In genomic region chr22:46056169-46057041, GRCh38 we compare ENCODE assay signal across 10 cellular contexts.
DNase-seq lines count a peak whose midpoint lies in the region; ATAC-seq and TF ChIP-seq lines count a peak whose summit lies in the region.
"Had no signal": no experiment of that assay in that cellular context is flagged by ENCODE, and none has a peak within 500 bp of the region (broad histone marks: within the 10 kb centered on the region; RNA-seq: fewer than 3 reads in every experiment).

No MANE protein-coding gene starts in this region.

- 32 to 44% (median 38%) methylated on average over 15 to 22 of the region's 22 CpGs for WGBS in adrenal gland, 4 donors
- 34 to 54% methylated on average over 20 to 22 of the region's 22 CpGs for WGBS in testis, 2 donors

- peak overlapping the region in 1 of 4 donors; percentile 40 for H3K4me3 ChIP-seq in adrenal gland
- H3K4me3 ChIP-seq in kidney epithelial cell (ENCODE audit: low read depth, low read length) = peak overlapping the region; percentile 23
- H3K4me3 ChIP-seq in testis = no peak overlapping the region

- peak overlapping the region; percentile 76 to 99 (median 98) for H3K27ac ChIP-seq in adrenal gland
- H3K27ac ChIP-seq in testis = peak overlapping the region; percentile 94 to 99

- H3K36me3 ChIP-seq in adrenal gland (replicated peaks in 1 of 2) (no peaks in the 10 kb centered on the region), kidney epithelial cell (ENCODE audit: control insufficient read depth, insufficient read depth, low read length) (no peaks in the 10 kb centered on the region), testis (ENCODE audit: low read depth, missing control alignments) (no peaks in the 10 kb centered on the region)

- TF ChIP-seq POLR2A in adrenal gland (IDR thresholded peaks at IDR 0.05) = peak in 1 of 2 donors; percentile 42
- no peak for TF ChIP-seq POLR2A in testis (IDR thresholded peaks at IDR 0.05)

- intact Hi-C loops in adrenal gland (cut with DNase I) (no loop called here), testis (cut with DNase I; ENCODE audit: low total_unique reads) (no loop called here)

- DNase-seq in activated CD4-positive, CD25-positive, alpha-beta regulatory T cell treated with anti-CD3 and anti-CD28 coated beads, Interleukin-2, amount 50 U/mL, for 72 hours = peak; percentile 28
- no peak for DNase-seq in activated CD4-positive, CD25-positive, alpha-beta regulatory T cell (lab: John Stamatoyannopoulos, UW)
- DNase-seq in adrenal gland (peak in 4 of 7 donors; percentile 58 to 74 (median 67)), kidney epithelial cell (ENCODE audit: low read depth) (no peak), testis (peak; percentile 38), SW 1271 (lab: John Stamatoyannopoulos, UW) (no peak), GM10266 (ENCODE audit: extremely low spot score) (no peak)
- DNase-seq: stimulated activated naive CD8-positive, alpha-beta T cell treated with anti-CD3 and anti-CD28 coated beads, Interleukin-15, Interleukin-2, amounts not matched to agents 100 U/mL and 50 U/mL, for 24 hours had no signal

- ATAC-seq in GM18498 (IDR thresholded peaks at IDR 0.05; ENCODE audit: unreplicated experiment) = no peak
- ATAC-seq: stimulated activated naive CD8-positive, alpha-beta T cell treated with anti-CD3 and anti-CD28 coated beads, Interleukin-15, Interleukin-2, amounts not matched to agents 100 U/mL and 50 U/mL, for 24 hours had no signal

- peaks cover 51 to 70% of the 10 kb centered on the region in 2 donors for H3K4me1 ChIP-seq in adrenal gland (replicated peaks in 1 of 2)
- peaks cover 62% of the 10 kb centered on the region for H3K4me1 ChIP-seq in testis
- H3K4me1 ChIP-seq: Caco-2 had no signal

- no peaks in the 10 kb centered on the region for H3K9me3 ChIP-seq in adrenal gland (replicated peaks in 1 of 3)
- H3K9me3 ChIP-seq in testis = no peaks in the 10 kb centered on the region
- H3K9me3 ChIP-seq: Caco-2 had no signal

- H3K27me3 ChIP-seq in adrenal gland (no peaks in the 10 kb centered on the region), kidney epithelial cell (ENCODE audit: control insufficient read depth, insufficient read depth, low read length) (no peaks in the 10 kb centered on the region), testis (no peaks in the 10 kb centered on the region)

- no peak for TF ChIP-seq CTCF in adrenal gland (IDR thresholded peaks at IDR 0.05)
- TF ChIP-seq CTCF in kidney epithelial cell (IDR thresholded peaks at IDR 0.05; ENCODE audit: insufficient read depth, low read length, poor library complexity, severe bottlenecking) = no peak
- no peak for TF ChIP-seq CTCF in testis (IDR thresholded peaks at IDR 0.05)
- no peak for TF ChIP-seq CTCF in GM10266 (IDR thresholded peaks at IDR 0.05; ENCODE audit: control insufficient read depth, insufficient read depth, low read depth, missing control alignments)

Comparison
In these comparisons a context has a peak if more than half of its experiments do, and no peak if none do; other contexts are left out.
1. DNase-seq: peak in activated CD4-positive, CD25-positive, alpha-beta regulatory T cell treated with anti-CD3 and anti-CD28 coated beads, Interleukin-2, amount 50 U/mL, for 72 hours (single experiment), adrenal gland (4 of 7) and testis (single experiment); none in activated CD4-positive, CD25-positive, alpha-beta regulatory T cell (0 of 4), kidney epithelial cell (single experiment), SW 1271 (0 of 2) and GM10266 (single experiment).